ENCODE assay signal across 34 cellular contexts in the genomic region with DNA sequence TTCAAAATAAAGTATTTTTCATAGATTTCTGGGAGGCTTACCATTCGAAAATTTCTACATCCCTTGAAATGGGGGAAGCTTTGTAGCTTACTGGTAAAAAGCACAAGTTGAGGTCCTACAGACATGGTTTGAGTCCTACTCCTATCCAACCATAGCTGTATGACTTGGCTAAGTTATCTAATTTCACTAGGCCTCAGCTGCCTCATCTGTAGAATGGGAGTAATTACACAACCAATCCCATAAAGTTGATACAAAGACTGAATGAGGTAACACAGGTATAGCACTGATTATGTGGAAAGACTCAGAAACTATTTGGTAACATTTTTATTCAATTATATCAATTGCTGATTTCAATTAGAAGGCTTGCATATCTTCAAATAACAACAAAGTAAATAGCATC.
"Had no signal": no experiment of that assay in that cellular context is flagged by ENCODE, and none has a peak within 500 bp of the region (broad histone marks: within the 10 kb centered on the region; RNA-seq: fewer than 3 reads in every experiment).

No MANE protein-coding gene starts in this region.

- H3K9me3 ChIP-seq: adrenal gland, ascending aorta, body of pancreas, breast epithelium had no signal

- H3K36me3 ChIP-seq: adrenal gland, ascending aorta, brain microvascular endothelial cell, breast epithelium had no signal

- H3K27ac ChIP-seq: ascending aorta, body of pancreas, brain microvascular endothelial cell, cardiac muscle cell had no signal

- H3K4me3 ChIP-seq: adrenal gland, ascending aorta, body of pancreas, breast epithelium, cardiac muscle cell had no signal

- DNase-seq: activated effector memory CD4-positive, alpha-beta T cell treated with anti-CD3 and anti-CD28 coated beads, Interleukin-2, amount 50 U/mL, for 16 hours; activated effector memory CD4-positive, alpha-beta T cell treated with Interleukin-2 at 50 U/mL for 16 hours; activated gamma-delta T cell; activated gamma-delta T cell treated with Interleukin-2 at 50 U/mL for 16 hours; activated naive CD4-positive, alpha-beta T cell; activated naive CD4-positive, alpha-beta T cell treated with anti-CD3 and anti-CD28 coated beads for 36 hours; activated naive CD4-positive, alpha-beta T cell treated with anti-CD3 and anti-CD28 coated beads, Interleukin-2, amount 10 ng/mL, durations not matched to agents 7 days and 5 days; activated naive CD4-positive, alpha-beta T cell treated with anti-CD3 and anti-CD28 coated beads, Interleukin-2, amount 50 U/mL, for 16 hours; activated naive CD4-positive, alpha-beta T cell treated with Interleukin-2 at 50 U/mL for 16 hours; activated naive CD8-positive, alpha-beta T cell treated with anti-CD3 and anti-CD28 coated beads for 36 hours; activated naive CD8-positive, alpha-beta T cell treated with anti-CD3 and anti-CD28 coated beads, Interleukin-2, amount 10 ng/mL, durations not matched to agents 7 days and 5 days; activated naive CD8-positive, alpha-beta T cell treated with anti-CD3 and anti-CD28 coated beads, Interleukin-2, amount 50 U/mL, for 24 hours; activated T-cell treated with anti-CD3 and anti-CD28 coated beads, Interleukin-2, amount 50 U/mL, for 1 hour; activated T-cell treated with anti-CD3 and anti-CD28 coated beads, Interleukin-2, amount 50 U/mL, for 24 hours; activated T-cell treated with anti-CD3 and anti-CD28 coated beads, Interleukin-2, amount 50 U/mL, for 4 hours; activated T-cell treated with anti-CD3 and anti-CD28 coated beads, Interleukin-2, amount 50 U/mL, for 48 hours; activated T-cell treated with anti-CD3 and anti-CD28 coated beads, Interleukin-2, amount 50 U/mL, for 72 hours; adrenal gland; amniotic stem cell; amygdala; anterior cingulate cortex; aorta; body of pancreas; brain microvascular endothelial cell; caudate nucleus; central memory CD4-positive, alpha-beta T cell; cerebellar nuclear complex had no signal

- FAIRE-seq: astrocyte, bronchial epithelial cell had no signal

- ATAC-seq: activated naive CD4-positive, alpha-beta T cell treated with anti-CD3 and anti-CD28 coated beads, Interleukin-2, amount 50 U/mL, for 72 hours; activated naive CD8-positive, alpha-beta T cell treated with anti-CD3 and anti-CD28 coated beads, Interleukin-2, amount 50 U/mL, for 24 hours; activated T-cell treated with anti-CD3 and anti-CD28 coated beads, Interleukin-2, amount 50 U/mL, for 4 hours; activated T-cell treated with anti-CD3 and anti-CD28 coated beads, Interleukin-2, amount 50 U/mL, for 72 hours; activated T-helper 17 cell treated with anti-CD3 and anti-CD28 coated beads, Interleukin-2, amount 50 U/mL, for 72 hours; body of pancreas had no signal

- H3K27me3 ChIP-seq: adrenal gland, ascending aorta, body of pancreas, brain microvascular endothelial cell, breast epithelium, cardiac muscle cell had no signal

- H3K4me1 ChIP-seq: body of pancreas, breast epithelium had no signal
